12 cellular contexts compared by ENCODE assay signal in genomic region chr1:207754942-207755689, GRCh38. TPM values are rescaled to one million over a fixed set of nuclear protein-coding genes. Genes with fewer than 3 reads are reported as not detected.
A peak's percentile ranks its signal among the peaks of the same experiment; 100 is the strongest.
DNase-seq lines count a peak whose midpoint lies in the region; ATAC-seq, FAIRE-seq and TF ChIP-seq lines count a peak whose summit lies in the region.
"Had no signal": no experiment of that assay in that cellular context is flagged by ENCODE, and none has a peak within 500 bp of the region (broad histone marks: within the 10 kb centered on the region; RNA-seq: fewer than 3 reads in every experiment).

No MANE protein-coding gene starts in this region.

- peaks cover 42% of the 10 kb centered on the region for H3F3A ChIP-seq in PC-9 (ENCODE audit: insufficient read depth, low read depth)

- H3K27ac ChIP-seq in HepG2 (ENCODE audit: extremely low read length, insufficient read depth, low read length) (no peak overlapping the region), right lobe of liver (peak overlapping the region in 1 of 3 donors; percentile 45), PC-9 (peak overlapping the region; percentile 67), dorsolateral prefrontal cortex (no peak overlapping the region)

- intact Hi-C loops in HepG2 (cut with micrococcal nuclease; ENCODE audit: unreplicated experiment) (no loop called here), right lobe of liver (cut with DNase I) (no loop called here), PC-9 (cut with micrococcal nuclease; ENCODE audit: unreplicated experiment) (loop anchor here (5.0 kb wide), 2 partner anchors 48 to 703 kb away; partner anchors contain the start of genes PFKFB2 and YOD1), dorsolateral prefrontal cortex (cut with DNase I) (loop anchor here in 1 of 2 donors (5.0 kb wide), 1 partner anchor 52 kb away; no protein-coding TSS in a partner anchor)

- H3K9ac ChIP-seq in HepG2 (ENCODE audit: insufficient read depth, low read depth, low read length), result no peak overlapping the region

- H3K36me3 ChIP-seq in HepG2 (replicated peaks in 1 of 2; ENCODE audit: control insufficient read depth in 1 of 2, insufficient read depth in 2 of 2, low read length in 2 of 2), result peaks cover 3 to 36% of the 10 kb centered on the region in 2 experiments
- H3K36me3 ChIP-seq in right lobe of liver, result peaks cover 0 to 23% (median 6%) of the 10 kb centered on the region in 4 donors
- peaks cover 29% of the 10 kb centered on the region for H3K36me3 ChIP-seq in PC-9 (ENCODE audit: low read depth)

- 86% methylated on average over 7 of the region's 7 CpGs for WGBS in HepG2 (ENCODE audit: low lambda C conversion rate)
- 24% methylated on average over 6 of the region's 7 CpGs for WGBS in right lobe of liver (ENCODE audit: insufficient coverage, low coverage, low lambda C conversion rate, missing lambda C conversion rate)

- TF ChIP-seq POLR2A in HepG2 (IDR thresholded peaks at IDR 0.05; ENCODE audit: insufficient read depth in 1 of 2, low read depth in 2 of 2, low read length in 2 of 2) (no peak), right lobe of liver (IDR thresholded peaks at IDR 0.05) (no peak)

- H3K79me2 ChIP-seq in HepG2 (ENCODE audit: insufficient read depth, low read length), result peaks cover 73% of the 10 kb centered on the region
- peaks cover 84% of the 10 kb centered on the region for H3K79me2 ChIP-seq in PC-9 (ENCODE audit: low read depth)

- BruUV-seq in HepG2 (replicated peaks; lab: Mats Ljungman, UMichigan), result no TSS peak
- no TSS peak for BruUV-seq in PC-9 (replicated peaks; lab: Mats Ljungman, UMichigan)

- no peak for ATAC-seq in HepG2
- no peak for ATAC-seq in right lobe of liver
- ATAC-seq: Right ventricle myocardium inferior; stimulated activated memory B cell treated with anti-CD40 and anti-IgM and Interleukin-4, amounts not matched to agents 10 μg/mL and 1 μg/mL and 100 μg/mL, for 72 hours had no signal

- no peaks in the 10 kb centered on the region for H3K27me3 Mint-ChIP-seq in type B pancreatic cell
- H3K27me3 Mint-ChIP-seq: activated naive CD8-positive, alpha-beta T cell treated with anti-CD3 and anti-CD28 coated beads, Interleukin-2, amount 10 ng/mL, durations not matched to agents 7 days and 5 days; stimulated activated memory B cell treated with anti-CD40 and anti-IgM and Interleukin-4, amounts not matched to agents 10 μg/mL and 1 μg/mL and 100 μg/mL, for 72 hours had no signal

- H3K4me1 ChIP-seq in HepG2 (ENCODE audit: insufficient read depth, low read length) (peaks cover 43% of the 10 kb centered on the region), right lobe of liver (peaks cover 0 to 43% (median 15%) of the 10 kb centered on the region in 4 donors), PC-9 (replicated peaks; ENCODE audit: insufficient read depth) (peaks cover 53% of the 10 kb centered on the region)

- H3K4me3 Mint-ChIP-seq in type B pancreatic cell, result peak overlapping the region; percentile 56
- H3K4me3 Mint-ChIP-seq: stimulated activated memory B cell treated with anti-CD40 and anti-IgM and Interleukin-4, amounts not matched to agents 10 μg/mL and 1 μg/mL and 100 μg/mL, for 72 hours had no signal

- H3K27me3 ChIP-seq in HepG2 (ENCODE audit: control insufficient read depth in 1 of 2, insufficient read depth in 2 of 2, low read length in 2 of 2) (no peaks in the 10 kb centered on the region; a peak in 1 of 5 replicates), right lobe of liver (no peaks in the 10 kb centered on the region), PC-9 (ENCODE audit: insufficient read depth, low read depth) (no peaks in the 10 kb centered on the region), dorsolateral prefrontal cortex (no peaks in the 10 kb centered on the region)

- CTCF ChIA-PET in HepG2 (lab: Yijun Ruan, JAX; ENCODE audit: low intra/inter-chr PET ratio, low total read pairs), result no interaction called here
- CTCF ChIA-PET in PC-9 (lab: Charles Lee), result no interaction called here

- POLR2A ChIA-PET in HepG2 (lab: Yijun Ruan, JAX), result no interaction called here
- POLR2A ChIA-PET in PC-9 (lab: Charles Lee; ENCODE audit: unreplicated experiment), result interaction anchor here (0.6 to 0.9 kb wide), 3 partner anchors 9 to 735 kb away, joined by 3 to 8 read pairs (median 8); no protein-coding TSS in a partner anchor

- in situ Hi-C loops in HepG2 (cut with HindIII; ENCODE audit: extremely low pct_ligation_motif_present, low pct_unique_long_range_greater_than_20kb), result no loop called here
- in situ Hi-C loops in ACHN (cut with HindIII; ENCODE audit: low pct_ligation_motif_present, low pct_unique_long_range_greater_than_20kb, low sequenced_read_pairs), result no loop called here

- peaks cover 32% of the 10 kb centered on the region for H3K4me1 Mint-ChIP-seq in type B pancreatic cell (ENCODE audit: unreplicated experiment)

- DNase-seq in HepG2 (ENCODE audit: low spot score) (no peak), right lobe of liver (no peak), PC-9 (peak in 1 of 2 experiments; percentile 57), fibroblast of mammary gland (ENCODE audit: low read depth) (peak; percentile 31), type B pancreatic cell (ENCODE audit: extremely low spot score, unreplicated experiment) (no peak), dorsolateral prefrontal cortex (no peak), foreskin melanocyte (no peak), ACHN (no peak)
- DNase-seq: activated naive CD8-positive, alpha-beta T cell treated with anti-CD3 and anti-CD28 coated beads, Interleukin-2, amount 10 ng/mL, durations not matched to agents 7 days and 5 days; effector memory CD4-positive, alpha-beta T cell had no signal

- H3K9me3 Mint-ChIP-seq in type B pancreatic cell, result no peaks in the 10 kb centered on the region
- H3K9me3 Mint-ChIP-seq: activated naive CD8-positive, alpha-beta T cell treated with anti-CD3 and anti-CD28 coated beads, Interleukin-2, amount 10 ng/mL, durations not matched to agents 7 days and 5 days; stimulated activated memory B cell treated with anti-CD40 and anti-IgM and Interleukin-4, amounts not matched to agents 10 μg/mL and 1 μg/mL and 100 μg/mL, for 72 hours had no signal

- H3K36me3 Mint-ChIP-seq in type B pancreatic cell, result peaks cover 21% of the 10 kb centered on the region

- H3K9me3 ChIP-seq in HepG2 (ENCODE audit: low read length) (no peaks in the 10 kb centered on the region), right lobe of liver (no peaks in the 10 kb centered on the region), PC-9 (ENCODE audit: insufficient read depth, low read depth) (no peaks in the 10 kb centered on the region)

- TF ChIP-seq EP300 in HepG2 (IDR thresholded peaks at IDR 0.05; ENCODE audit: low read depth in 2 of 2, low read length in 2 of 2) (no peak), HepG2 (CRISPR knock-in tag; IDR thresholded peaks at IDR 0.05; ENCODE audit: borderline replicate concordance) (no peak)

- FAIRE-seq in HepG2 (lab: Jason Lieb, UNC), result no peak

- no peak for TF ChIP-seq RAD21 in HepG2 (CRISPR knock-in tag; IDR thresholded peaks at IDR 0.05)

- TF ChIP-seq CTCF in HepG2 (CRISPR knock-in tag; IDR thresholded peaks at IDR 0.05) (no peak), right lobe of liver (IDR thresholded peaks at IDR 0.05) (no peak), PC-9 (conservative IDR thresholded peaks at IDR 0.05) (no peak), fibroblast of mammary gland (conservative IDR thresholded peaks at IDR 0.05; ENCODE audit: control insufficient read depth, insufficient read depth, low read depth, low read length) (no peak), type B pancreatic cell (conservative IDR thresholded peaks at IDR 0.05) (no peak), dorsolateral prefrontal cortex (IDR thresholded peaks at IDR 0.05 in 54 of 56, conservative IDR thresholded peaks at IDR 0.05 in 2 of 56; ENCODE audit: low read depth in 1 of 56, partially characterized antibody in 56 of 56) (no peak)

- H2AFZ ChIP-seq in HepG2 (ENCODE audit: low read length), result no peak overlapping the region
- no peak overlapping the region for H2AFZ ChIP-seq in PC-9

- H3K4me3 ChIP-seq in HepG2 (replicated peaks in 1 of 3; ENCODE audit: insufficient read depth in 1 of 3, low read depth in 2 of 3, low read length in 3 of 3) (no peak overlapping the region; a peak in 1 of 6 replicates), right lobe of liver (no peak overlapping the region), PC-9 (peak overlapping the region; percentile 91; the same call in 1 of the 2 replicates), fibroblast of mammary gland (ENCODE audit: control insufficient read depth, low read depth, low read length) (no peak overlapping the region), dorsolateral prefrontal cortex (peak overlapping the region in 3 of 59 donors; percentile 2 to 91 (median 79))

- no peaks in the 10 kb centered on the region for H3K9me2 ChIP-seq in PC-9 (ENCODE audit: insufficient read depth)

- H3K27ac Mint-ChIP-seq in type B pancreatic cell, result no peak overlapping the region
- H3K27ac Mint-ChIP-seq: stimulated activated memory B cell treated with anti-CD40 and anti-IgM and Interleukin-4, amounts not matched to agents 10 μg/mL and 1 μg/mL and 100 μg/mL, for 72 hours had no signal

- peak overlapping the region; percentile 76 for H3K4me2 ChIP-seq in HepG2 (ENCODE audit: low read depth, low read length)
- H3K4me2 ChIP-seq in PC-9, result peak overlapping the region; percentile 94

- H4K20me1 ChIP-seq in HepG2 (ENCODE audit: insufficient read depth, low read length), result peaks cover 39% of the 10 kb centered on the region
- peaks cover 46% of the 10 kb centered on the region for H4K20me1 ChIP-seq in PC-9 (ENCODE audit: insufficient read depth)

RNA-seq across cellular contexts. Expression of gene CD46, which starts 3.3 kb away (rescaled TPM):
- 70.3 and 130 TPM in 2 replicates for total RNA-seq in HepG2 (2016; rRNA removed; fragmentation: Illumina TruSeq; extraction: Trizol)
- total RNA-seq in HepG2 (2016; cell fraction: cytosol; rRNA removed; fragmentation: Illumina TruSeq; extraction: Trizol; ENCODE audit: low read depth), result 19.0 and 20.0 TPM in 2 replicates
- 69.6 and 139 TPM in 2 replicates for total RNA-seq in HepG2 (2016; cell fraction: insoluble cytoplasmic fraction; rRNA removed; fragmentation: Illumina TruSeq; extraction: Trizol)
- 24.1 and 29.9 TPM in 2 replicates for total RNA-seq in HepG2 (2016; cell fraction: membrane; rRNA removed; fragmentation: Illumina TruSeq; extraction: Trizol)
- total RNA-seq in HepG2 (2016; cell fraction: nucleus; rRNA removed; fragmentation: Illumina TruSeq; extraction: Trizol), result 261 and 271 TPM in 2 replicates
- 277 TPM in 2 replicates for polyA plus RNA-seq in HepG2 (2011; rRNA removed)
- 65.6 and 131 TPM in 2 replicates for polyA plus RNA-seq in HepG2 (2011; cell fraction: cytosol; rRNA removed)
- polyA plus RNA-seq in HepG2 (2011; cell fraction: nucleus; rRNA removed), result 288 and 360 TPM in 2 replicates
- 206 and 208 TPM in 2 replicates for polyA plus RNA-seq in HepG2 (2012)
- polyA plus RNA-seq in HepG2 (2016; cell fraction: cytosol; fragmentation: Illumina TruSeq; extraction: Trizol; ENCODE audit: low read depth), result 3.8 and 4.6 TPM in 2 replicates
- polyA plus RNA-seq in HepG2 (2016; cell fraction: insoluble cytoplasmic fraction; fragmentation: Illumina TruSeq; extraction: Trizol; ENCODE audit: low read depth), result 59.7 and 64.0 TPM in 2 replicates
- 10.1 and 11.1 TPM in 2 replicates for polyA plus RNA-seq in HepG2 (2016; cell fraction: membrane; fragmentation: Illumina TruSeq; extraction: Trizol; ENCODE audit: low read depth)
- polyA plus RNA-seq in HepG2 (2016; cell fraction: nucleus; fragmentation: Illumina TruSeq; extraction: Trizol; ENCODE audit: insufficient read depth, low read depth), result 416 and 423 TPM in 2 replicates
- 96.1 and 146 TPM in 2 replicates for polyA minus RNA-seq in HepG2 (2011; rRNA and poly(A)+ RNA removed; ENCODE audit: low replicate concordance)
- polyA minus RNA-seq in HepG2 (2011; cell fraction: cytosol; rRNA and poly(A)+ RNA removed), result 125 and 175 TPM in 2 replicates
- polyA minus RNA-seq in HepG2 (2011; cell fraction: nucleus; rRNA and poly(A)+ RNA removed), result 353 and 394 TPM in 2 replicates
- total RNA-seq in right lobe of liver, result 100 to 1,000 TPM in 5 of 6 experiments, 10 to 100 TPM in 1; 99.3 to 133 (median 114) TPM
- total RNA-seq in PC-9 (2021), result 149 and 214 TPM in 2 replicates
- 155 and 220 TPM in 2 replicates for total RNA-seq in type B pancreatic cell (ENCODE audit: low replicate concordance)
- 100 to 1,000 TPM in 54 of 120 experiments, 10 to 100 TPM in 66; 55.7 to 149 (median 97.5) TPM for total RNA-seq in dorsolateral prefrontal cortex
